In the genomic region with DNA sequence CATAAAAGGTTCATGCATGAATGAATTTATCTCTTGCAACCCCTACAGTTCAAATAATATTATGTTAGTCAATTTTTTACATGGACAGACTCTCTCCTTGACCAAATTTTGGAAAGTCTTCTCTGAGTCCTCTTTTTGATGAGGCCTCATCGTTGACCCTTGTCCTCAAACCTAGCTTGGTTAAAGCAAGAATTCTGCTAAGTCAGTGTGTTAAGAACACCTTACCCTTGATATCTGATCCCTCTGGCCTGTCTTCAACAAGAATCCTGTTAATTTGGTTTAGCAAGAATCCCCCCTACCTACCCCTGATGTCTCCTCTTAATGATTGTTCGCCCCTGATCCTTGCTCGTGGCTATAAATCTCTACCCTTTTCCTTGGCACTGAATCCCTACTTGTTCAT, we compare ENCODE assay signal across 17 cellular contexts.
DNase-seq lines count a peak whose midpoint lies in the region; ATAC-seq and TF ChIP-seq lines count a peak whose summit lies in the region.
"Had no signal": no experiment of that assay in that cellular context is flagged by ENCODE, and none has a peak within 500 bp of the region (broad histone marks: within the 10 kb centered on the region; RNA-seq: fewer than 3 reads in every experiment).

No MANE protein-coding gene starts in this region.

- CTCF ChIA-PET in HEK293 (lab: Yijun Ruan, JAX) = interaction anchor here (0.7 kb wide), 1 partner anchor 470 kb away, joined by 5 read pairs; no protein-coding TSS in a partner anchor

- 70% methylated on average over 3 of the region's 3 CpGs for WGBS in hepatocyte (ENCODE audit: low lambda C conversion rate, missing lambda C conversion rate)

- no peaks in the 10 kb centered on the region for H3K79me2 ChIP-seq in hepatocyte

- H3K4me2 ChIP-seq in hepatocyte = no peak overlapping the region
- peak overlapping the region; percentile 9 for H3K4me2 ChIP-seq in skeletal muscle satellite cell (ENCODE audit: low read length)

- no peak for ATAC-seq in GM21423 (IDR thresholded peaks at IDR 0.05; ENCODE audit: unreplicated experiment)

- H3K4me1 ChIP-seq in HEK293 (ENCODE audit: control insufficient read depth, insufficient read depth, low read length) (peaks cover 27% of the 10 kb centered on the region), adipocyte (ENCODE audit: control insufficient read depth, insufficient read depth, low read length) (peaks cover 68% of the 10 kb centered on the region), hepatocyte (ENCODE audit: insufficient read depth) (peaks cover 11% of the 10 kb centered on the region), skeletal muscle satellite cell (ENCODE audit: control insufficient read depth, insufficient read depth, low read length) (peaks cover 47% of the 10 kb centered on the region)
- H3K4me1 ChIP-seq: BE2C had no signal

- no peaks in the 10 kb centered on the region for H3K9me2 ChIP-seq in hepatocyte (replicated peaks; ENCODE audit: insufficient read depth)

- no peaks in the 10 kb centered on the region for H3K9me3 ChIP-seq in HEK293 (ENCODE audit: control insufficient read depth, insufficient read depth, low read depth, low read length)
- H3K9me3 ChIP-seq in adipocyte (ENCODE audit: control insufficient read depth, low read length) = no peaks in the 10 kb centered on the region
- H3K9me3 ChIP-seq in hepatocyte (ENCODE audit: low read depth) = no peaks in the 10 kb centered on the region
- H3K9me3 ChIP-seq in skeletal muscle satellite cell (replicated peaks; ENCODE audit: low read length) = no peaks in the 10 kb centered on the region
- H3K9me3 ChIP-seq: BE2C, HAP-1 had no signal

- H3K27ac ChIP-seq in HEK293 (ENCODE audit: extremely low read depth, low read depth, low read length) (peak overlapping the region; percentile 47), hepatocyte (peak overlapping the region; percentile 48), dorsolateral prefrontal cortex (no peak overlapping the region)

- DNase-seq in adipocyte (ENCODE audit: low read depth) (no peak), hepatocyte (ENCODE audit: low spot score) (no peak), dorsolateral prefrontal cortex (no peak), NCI-H2196 treated with DMSO at 0.1 percent for 48 hours (lab: John Stamatoyannopoulos, UW; ENCODE audit: unreplicated experiment) (no peak)
- DNase-seq: BE2C; Calu3; CD4-positive, alpha-beta memory T cell; DMS53; KG1; NCI-H1417 treated with DMSO at 0.1 percent for 48 hours; NCI-H2029 treated with DMSO at 0.1 percent for 48 hours; NCI-H510A treated with DMSO at 0.1 percent for 48 hours; SIG-M5 had no signal

- intact Hi-C loops in dorsolateral prefrontal cortex (cut with DNase I) = no loop called here

- H4K20me1 ChIP-seq in hepatocyte (ENCODE audit: insufficient read depth, poor library complexity, severe bottlenecking) = no peaks in the 10 kb centered on the region

- H3K36me3 ChIP-seq in HEK293 (ENCODE audit: control insufficient read depth in 2 of 2, insufficient read depth in 1 of 2, low read length in 2 of 2) (no peaks in the 10 kb centered on the region), adipocyte (ENCODE audit: control insufficient read depth, insufficient read depth, low read length, severe bottlenecking) (peaks cover 5% of the 10 kb centered on the region), hepatocyte (replicated peaks; ENCODE audit: insufficient read depth, low read depth) (no peaks in the 10 kb centered on the region), skeletal muscle satellite cell (ENCODE audit: insufficient read depth, low read length) (no peaks in the 10 kb centered on the region)
- H3K36me3 ChIP-seq: BE2C, HAP-1 had no signal

- H3K9ac ChIP-seq in adipocyte (ENCODE audit: low read length) (peak overlapping the region; percentile 6), skeletal muscle satellite cell (ENCODE audit: low read depth, low read length) (no peak overlapping the region)

- TF ChIP-seq CTCF in HEK293 (tag by site-specific recombination; IDR thresholded peaks at IDR 0.05) = no peak
- no peak for TF ChIP-seq CTCF in hepatocyte (IDR thresholded peaks at IDR 0.05; ENCODE audit: poor library complexity)
- TF ChIP-seq CTCF in dorsolateral prefrontal cortex (IDR thresholded peaks at IDR 0.05 in 54 of 56, conservative IDR thresholded peaks at IDR 0.05 in 2 of 56; ENCODE audit: low read depth in 1 of 56, partially characterized antibody in 56 of 56) = no peak

- no peak overlapping the region for H3K4me3 ChIP-seq in HEK293 (ENCODE audit: low read depth, low read length)
- H3K4me3 ChIP-seq in adipocyte (ENCODE audit: low read length) = no peak overlapping the region
- H3K4me3 ChIP-seq in hepatocyte = no peak overlapping the region
- H3K4me3 ChIP-seq in skeletal muscle satellite cell (ENCODE audit: low read length) = no peak overlapping the region
- H3K4me3 ChIP-seq in dorsolateral prefrontal cortex = no peak overlapping the region
- H3K4me3 ChIP-seq: HAP-1 had no signal

- H3K27me3 ChIP-seq in adipocyte (replicated peaks; ENCODE audit: control insufficient read depth, insufficient read depth, low read length) (no peaks in the 10 kb centered on the region), hepatocyte (no peaks in the 10 kb centered on the region), skeletal muscle satellite cell (ENCODE audit: control insufficient read depth, insufficient read depth, low read length) (no peaks in the 10 kb centered on the region), dorsolateral prefrontal cortex (no peaks in the 10 kb centered on the region)
- H3K27me3 ChIP-seq: BE2C had no signal

- POLR2A ChIA-PET in HEK293 (lab: Yijun Ruan, JAX) = no interaction called here

- no peak overlapping the region for H2AFZ ChIP-seq in hepatocyte

TF ChIP-seq in HEK293, 187 proteins besides CTCF, POLR2A, EP300 and RAD21:
- TF ChIP-seq, protein P1, sequence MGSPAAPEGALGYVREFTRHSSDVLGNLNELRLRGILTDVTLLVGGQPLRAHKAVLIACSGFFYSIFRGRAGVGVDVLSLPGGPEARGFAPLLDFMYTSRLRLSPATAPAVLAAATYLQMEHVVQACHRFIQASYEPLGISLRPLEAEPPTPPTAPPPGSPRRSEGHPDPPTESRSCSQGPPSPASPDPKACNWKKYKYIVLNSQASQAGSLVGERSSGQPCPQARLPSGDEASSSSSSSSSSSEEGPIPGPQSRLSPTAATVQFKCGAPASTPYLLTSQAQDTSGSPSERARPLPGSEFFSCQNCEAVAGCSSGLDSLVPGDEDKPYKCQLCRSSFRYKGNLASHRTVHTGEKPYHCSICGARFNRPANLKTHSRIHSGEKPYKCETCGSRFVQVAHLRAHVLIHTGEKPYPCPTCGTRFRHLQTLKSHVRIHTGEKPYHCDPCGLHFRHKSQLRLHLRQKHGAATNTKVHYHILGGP (tag by site-specific recombination; IDR thresholded peaks at IDR 0.05) = no peak
- TF ChIP-seq ZNF121 (tag by site-specific recombination; IDR thresholded peaks at IDR 0.05) = 0 out of 2 replicates have a peak, but pooled peaks have one; percentile 7
- peak; percentile 74 for TF ChIP-seq ZSCAN16 (tag by site-specific recombination; IDR thresholded peaks at IDR 0.05)
- peak; percentile 81 for TF ChIP-seq MZF1 (tag by site-specific recombination; IDR thresholded peaks at IDR 0.05; ENCODE audit: borderline replicate concordance)
TF ChIP-seq in HEK293: peak in this region for 3.

Comparison
In these comparisons a context has a peak if more than half of its experiments do, and no peak if none do; other contexts are left out.
1. H3K27ac ChIP-seq: peak in HEK293 (single experiment) and hepatocyte (single experiment); none in dorsolateral prefrontal cortex (0 of 59).